ENCODE assay signal across 8 cellular contexts in genomic region chr3:53347261-53348064, GRCh38. TPM values are rescaled to one million over a fixed set of nuclear protein-coding genes. Genes with fewer than 3 reads are reported as not detected.
DNase-seq lines count a peak whose midpoint lies in the region; ATAC-seq and TF ChIP-seq lines count a peak whose summit lies in the region.

TSS of gene DCP1A (minus strand) at chr3:53347543. CDS start at chr3:53347517, 26 bp downstream.

- no peak for TF ChIP-seq CTCF in CD14-positive monocyte (IDR thresholded peaks at IDR 0.05)
- peak in 42 of 56 donors; percentile 9 to 66 (median 34) for TF ChIP-seq CTCF in dorsolateral prefrontal cortex (IDR thresholded peaks at IDR 0.05 in 54 of 56, conservative IDR thresholded peaks at IDR 0.05 in 2 of 56; ENCODE audit: low read depth in 1 of 56, partially characterized antibody in 56 of 56)
- TF ChIP-seq CTCF in right lobe of liver (IDR thresholded peaks at IDR 0.05): no peak

- intact Hi-C loops in CD14-positive monocyte (cut with micrococcal nuclease): loop anchor here in 1 of 2 donors (5.0 kb wide), 1 partner anchor 545 kb away; the partner anchor contains the start of gene SELENOK
- intact Hi-C loops in dorsolateral prefrontal cortex (cut with DNase I): loop anchor here (2.0 to 5.0 kb wide), 5 partner anchors 50 to 545 kb away; partner anchors contain the start of genes SELENOK (in 2 of the 2), TKT (in 2 of the 2) and CACNA1D (in 1 of the 2)
- intact Hi-C loops in right lobe of liver (cut with DNase I): no loop called here

- DNase-seq in CD14-positive monocyte (ENCODE audit: low spot score) (peak; percentile 95), NCI-H82 (lab: John Stamatoyannopoulos, UW) (peak; percentile 96), dorsolateral prefrontal cortex (peak; percentile 89 to 96 (median 94)), right lobe of liver (peak; percentile 96)
- DNase-seq in activated CD4-positive, alpha-beta T cell treated with anti-CD3 and anti-CD28 coated beads, Interleukin-2, amount 50 U/mL, for 48 hours: peak; percentile 95 to 96
- peak; percentile 90 to 92 for DNase-seq in stimulated activated CD4-positive, alpha-beta T cell treated with anti-CD3 and anti-CD28 coated beads, Interleukin-4, amount 100 ng/mL, for 4 hours

- no peaks in the 10 kb centered on the region for H3K27me3 ChIP-seq in dorsolateral prefrontal cortex
- H3K27me3 ChIP-seq in right lobe of liver: no peaks in the 10 kb centered on the region

- H3K36me3 Mint-ChIP-seq in CD14-positive monocyte: peaks cover 18 to 24% of the 10 kb centered on the region in 2 donors

- H3K9me3 ChIP-seq in right lobe of liver: no peaks in the 10 kb centered on the region

- under 1% methylated on average over 23 of the region's 61 CpGs for WGBS in right lobe of liver (ENCODE audit: insufficient coverage, low coverage, low lambda C conversion rate, missing lambda C conversion rate)

- peak within 1 kb of the TSS; percentile 60 to 97 (median 88) for H3K4me3 ChIP-seq in dorsolateral prefrontal cortex
- peak within 1 kb of the TSS; percentile 71 to 95 (median 80) for H3K4me3 ChIP-seq in right lobe of liver

- H3K4me3 Mint-ChIP-seq in CD14-positive monocyte: peak within 1 kb of the TSS; percentile 95 to 98

- peaks cover 0 to 2% (median 0%) of the 10 kb centered on the region in 7 donors for H3K9me3 Mint-ChIP-seq in CD14-positive monocyte

- peaks cover 0 to 8% (median 2%) of the 10 kb centered on the region in 4 donors for H3K4me1 ChIP-seq in right lobe of liver

- H3K27me3 Mint-ChIP-seq in CD14-positive monocyte (ENCODE audit: low read depth in 3 of 3): peaks cover 0 to 3% (median 0%) of the 10 kb centered on the region in 3 donors

- H3K27ac ChIP-seq in dorsolateral prefrontal cortex: peak within 1 kb of the TSS; percentile 63 to 99 (median 93)
- peak within 1 kb of the TSS; percentile 91 to 96 (median 93) for H3K27ac ChIP-seq in right lobe of liver

- peaks cover 0 to 7% (median 0%) of the 10 kb centered on the region in 4 donors for H3K36me3 ChIP-seq in right lobe of liver

- H3K27ac Mint-ChIP-seq in CD14-positive monocyte: peak within 1 kb of the TSS; percentile 95 to 99 (median 99)

- ATAC-seq in GM19372 (IDR thresholded peaks at IDR 0.05; ENCODE audit: low read depth, unreplicated experiment) (peak; percentile 96), HG03558 (IDR thresholded peaks at IDR 0.05; ENCODE audit: extremely low read depth, unreplicated experiment) (peak; percentile 81), right lobe of liver (peak; percentile 94 to 98 (median 98))

- peak; percentile 92 for TF ChIP-seq POLR2A in right lobe of liver (IDR thresholded peaks at IDR 0.05)

- peaks cover 23% of the 10 kb centered on the region for H3K4me1 Mint-ChIP-seq in CD14-positive monocyte

RNA-seq across cellular contexts. Expression of gene DCP1A, which starts in this region (rescaled TPM):
- polyA plus RNA-seq in CD14-positive monocyte: 10 to 100 TPM; 19.3 to 25.4 TPM
- total RNA-seq in dorsolateral prefrontal cortex: 10 to 100 TPM; 13.7 to 30.8 (median 21.9) TPM
- total RNA-seq in right lobe of liver: 10 to 100 TPM in 1 of 6 experiments, 1 to 10 TPM in 5; 5.7 to 12.1 (median 7.1) TPM

Comparison
In these comparisons a context has a peak if more than half of its experiments do, and no peak if none do; other contexts are left out.
1. Peak in every context shown above with its lines: DNase-seq, ATAC-seq, H3K4me3 ChIP-seq and H3K27ac ChIP-seq.
2. CTCF ChIP-seq: peak in dorsolateral prefrontal cortex (42 of 56); none in CD14-positive monocyte (single experiment) and right lobe of liver (0 of 4).
3. intact Hi-C loops: an anchor here in dorsolateral prefrontal cortex (2.0 to 5.0 kb wide); none called in right lobe of liver.